Comparison of ENCODE assay signal across 14 cellular contexts in genomic region chr1:76871355-76871974, GRCh38. TPM values are rescaled to one million over a fixed set of nuclear protein-coding genes. Genes with fewer than 3 reads are reported as not detected.
A peak's percentile ranks its signal among the peaks of the same experiment; 100 is the strongest.
DNase-seq lines count a peak whose midpoint lies in the region; ATAC-seq and TF ChIP-seq lines count a peak whose summit lies in the region.
"Had no signal": no experiment of that assay in that cellular context is flagged by ENCODE, and none has a peak within 500 bp of the region (broad histone marks: within the 10 kb centered on the region; RNA-seq: fewer than 3 reads in every experiment).

No MANE protein-coding gene starts in this region.

- H3K27me3 Mint-ChIP-seq in brain, result peaks cover 6% of the 10 kb centered on the region

- no peak for DNase-seq in sigmoid colon
- DNase-seq in activated CD8-positive, alpha-beta memory T cell treated with anti-CD3 and anti-CD28 coated beads, Interleukin-2, amount 50 U/mL, for 4 hours, result no peak
- no peak for DNase-seq in central memory CD4-positive, alpha-beta T cell
- DNase-seq in lower lobe of right lung, result no peak
- DNase-seq: activated CD4-positive, alpha-beta T cell treated with anti-CD3 and anti-CD28 coated beads for 4 hours; activated naive CD8-positive, alpha-beta T cell treated with anti-CD3 and anti-CD28 coated beads, Interleukin-2, amount 10 ng/mL, durations not matched to agents 7 days and 5 days; H7; RPMI8226; stimulated activated CD4-positive, alpha-beta T cell treated with anti-CD3 and anti-CD28 coated beads, Interleukin-2, amount 100 ng/mL, for 24 hours had no signal

- 71 to 88% methylated on average over 3 of the region's 3 CpGs for WGBS in sigmoid colon, 2 donors

- H3K4me3 ChIP-seq in HEK293 (ENCODE audit: low read depth, low read length) (no peak overlapping the region), sigmoid colon (no peak overlapping the region), lower lobe of right lung (no peak overlapping the region)
- H3K4me3 ChIP-seq: suprapubic skin had no signal

- no peak for TF ChIP-seq POLR2A in sigmoid colon (IDR thresholded peaks at IDR 0.05)

- H3K9me3 Mint-ChIP-seq in brain, result peaks cover 0 to 9% (median 4%) of the 10 kb centered on the region in 5 experiments
- H3K9me3 Mint-ChIP-seq: activated naive CD8-positive, alpha-beta T cell treated with anti-CD3 and anti-CD28 coated beads, Interleukin-2, amount 10 ng/mL, durations not matched to agents 7 days and 5 days had no signal

- CTCF ChIA-PET in HEK293 (lab: Yijun Ruan, JAX), result no interaction called here

- H3K36me3 ChIP-seq in HEK293 (ENCODE audit: control insufficient read depth in 2 of 2, insufficient read depth in 1 of 2, low read length in 2 of 2) (no peaks in the 10 kb centered on the region), sigmoid colon (no peaks in the 10 kb centered on the region), lower lobe of right lung (no peaks in the 10 kb centered on the region)
- H3K36me3 ChIP-seq: suprapubic skin had no signal

- TF ChIP-seq CTCF in HEK293 (tag by site-specific recombination; IDR thresholded peaks at IDR 0.05), result no peak
- no peak for TF ChIP-seq CTCF in brain (conservative IDR thresholded peaks at IDR 0.05)
- TF ChIP-seq CTCF in sigmoid colon (IDR thresholded peaks at IDR 0.05), result no peak
- TF ChIP-seq CTCF in lower lobe of right lung (IDR thresholded peaks at IDR 0.05), result no peak

- intact Hi-C loops in sigmoid colon (cut with DNase I) (no loop called here), lower lobe of right lung (cut with DNase I) (no loop called here)

- H3K27ac ChIP-seq in HEK293 (ENCODE audit: extremely low read depth, low read depth, low read length) (no peak overlapping the region), sigmoid colon (no peak overlapping the region), lower lobe of right lung (no peak overlapping the region)
- H3K27ac ChIP-seq: suprapubic skin had no signal

- TF ChIP-seq EP300 in sigmoid colon (IDR thresholded peaks at IDR 0.05), result no peak

- ATAC-seq in GM19025 (IDR thresholded peaks at IDR 0.05; ENCODE audit: low read depth, unreplicated experiment) (peak; percentile 77), HG03378 (IDR thresholded peaks at IDR 0.05; ENCODE audit: unreplicated experiment) (peak; percentile 96), lower lobe of right lung (no peak)

- POLR2A ChIA-PET in HEK293 (lab: Yijun Ruan, JAX), result no interaction called here

- H3K4me3 Mint-ChIP-seq in brain, result peak overlapping the region in 3 of 5 experiments; percentile 24 to 96 (median 95)
- H3K4me3 Mint-ChIP-seq: activated naive CD8-positive, alpha-beta T cell treated with anti-CD3 and anti-CD28 coated beads, Interleukin-2, amount 10 ng/mL, durations not matched to agents 7 days and 5 days had no signal

- peaks cover 42% of the 10 kb centered on the region for H3K4me1 Mint-ChIP-seq in brain

- peaks cover 51% of the 10 kb centered on the region for H3K36me3 Mint-ChIP-seq in brain
- H3K36me3 Mint-ChIP-seq: activated naive CD8-positive, alpha-beta T cell treated with anti-CD3 and anti-CD28 coated beads, Interleukin-2, amount 10 ng/mL, durations not matched to agents 7 days and 5 days had no signal

- no peak overlapping the region for H3K27ac Mint-ChIP-seq in brain
- H3K27ac Mint-ChIP-seq: activated naive CD8-positive, alpha-beta T cell treated with anti-CD3 and anti-CD28 coated beads, Interleukin-2, amount 10 ng/mL, durations not matched to agents 7 days and 5 days had no signal

- no peaks in the 10 kb centered on the region for H3K4me1 ChIP-seq in HEK293 (ENCODE audit: control insufficient read depth, insufficient read depth, low read length)
- peaks cover 0 to 24% (median 20%) of the 10 kb centered on the region in 4 donors for H3K4me1 ChIP-seq in sigmoid colon
- H3K4me1 ChIP-seq in lower lobe of right lung, result peaks cover 22% of the 10 kb centered on the region

- H3K9me3 ChIP-seq in HEK293 (ENCODE audit: control insufficient read depth, insufficient read depth, low read depth, low read length), result no peaks in the 10 kb centered on the region
- H3K9me3 ChIP-seq in sigmoid colon, result no peaks in the 10 kb centered on the region
- no peaks in the 10 kb centered on the region for H3K9me3 ChIP-seq in lower lobe of right lung
- H3K9me3 ChIP-seq: suprapubic skin had no signal

- peaks cover 3 to 31% (median 19%) of the 10 kb centered on the region in 3 donors for H3K27me3 ChIP-seq in sigmoid colon
- peaks cover 33% of the 10 kb centered on the region for H3K27me3 ChIP-seq in lower lobe of right lung (ENCODE audit: low read depth)

TF ChIP-seq in HEK293, 187 proteins besides CTCF, POLR2A, EP300 and RAD21:
- TF ChIP-seq SCRT2 (tag by site-specific recombination; IDR thresholded peaks at IDR 0.05) (peak; percentile 76), ZNF76 (tag by site-specific recombination; IDR thresholded peaks at IDR 0.05; ENCODE audit: borderline replicate concordance, low read depth) (no peak), SCRT1 (tag by site-specific recombination; IDR thresholded peaks at IDR 0.05; ENCODE audit: borderline replicate concordance) (peak; percentile 52; the same call in 1 of the 2 replicates), ZNF518A (tag by site-specific recombination; conservative IDR thresholded peaks at IDR 0.05; ENCODE audit: low read depth) (no peak), ZNF302 (tag by site-specific recombination; IDR thresholded peaks at IDR 0.05; ENCODE audit: low read depth) (no peak)

RNA-seq across cellular contexts. Expression of gene ST6GALNAC5, which starts 4.2 kb away (rescaled TPM):
- polyA plus RNA-seq in brain (ENCODE audit: insufficient read depth, low read depth, low replicate concordance), result 9.5 TPM
- 10 to 100 TPM in 2 of 4 donors, 1 to 10 TPM in 2; 4.8 to 44.7 (median 14.6) TPM for total RNA-seq in sigmoid colon
- 1 to 10 TPM in 1 of 3 donors, under 1 TPM in 1, not detected in 1; under 0.01 to 1.0 TPM for polyA plus RNA-seq in sigmoid colon
- total RNA-seq in lower lobe of right lung, result 16.3 TPM
- total RNA-seq: activated naive CD8-positive, alpha-beta T cell treated with anti-CD3 and anti-CD28 coated beads, Interleukin-2, amount 10 ng/mL, durations not matched to agents 7 days and 5 days had no signal

Comparison
In these comparisons a context has a peak if more than half of its experiments do, and no peak if none do; other contexts are left out.
1. ATAC-seq: peak in GM19025 (single experiment) and HG03378 (single experiment); none in lower lobe of right lung (0 of 2).